In genomic region chr12:54368016-54368708, GRCh38 we compare ENCODE assay signal across 12 cellular contexts. TPM values are rescaled to one million over a fixed set of nuclear protein-coding genes. Genes with fewer than 3 reads are reported as not detected.
A peak's percentile ranks its signal among the peaks of the same experiment; 100 is the strongest.
DNase-seq lines count a peak whose midpoint lies in the region; ATAC-seq, FAIRE-seq and TF ChIP-seq lines count a peak whose summit lies in the region.
"Had no signal": no experiment of that assay in that cellular context is flagged by ENCODE, and none has a peak within 500 bp of the region (broad histone marks: within the 10 kb centered on the region; RNA-seq: fewer than 3 reads in every experiment).

No MANE protein-coding gene starts in this region.

- H3K4me1 ChIP-seq in left ventricle myocardium inferior (peaks cover 48% of the 10 kb centered on the region), keratinocyte (ENCODE audit: control insufficient read depth, extremely low read depth, insufficient read depth, low read length) (peaks cover 13% of the 10 kb centered on the region), uterus (no peaks in the 10 kb centered on the region)

- ATAC-seq in Right ventricle myocardium superior (ENCODE audit: poor library complexity) (no peak), HG03095 (IDR thresholded peaks at IDR 0.05; ENCODE audit: unreplicated experiment) (no peak)

- H3K27me3 ChIP-seq in left ventricle myocardium inferior (ENCODE audit: low read depth) (no peaks in the 10 kb centered on the region), keratinocyte (ENCODE audit: control insufficient read depth, extremely low read depth, insufficient read depth, low read length) (no peaks in the 10 kb centered on the region), uterus (no peaks in the 10 kb centered on the region), MG63 (no peaks in the 10 kb centered on the region)
- H3K27me3 ChIP-seq: cardiac muscle cell had no signal

- no peaks in the 10 kb centered on the region for H4K20me1 ChIP-seq in keratinocyte (ENCODE audit: control insufficient read depth, extremely low read depth, insufficient read depth, low read length)

- peak overlapping the region; percentile 89 for H3K27ac ChIP-seq in left ventricle myocardium inferior (replicated peaks)
- H3K27ac ChIP-seq in keratinocyte (ENCODE audit: control insufficient read depth, insufficient read depth, low read length), result peak overlapping the region; percentile 2
- peak overlapping the region; percentile 65 to 70 for H3K27ac ChIP-seq in uterus
- H3K27ac ChIP-seq: cardiac muscle cell had no signal

- no peak for DNase-seq in left ventricle myocardium inferior
- DNase-seq in Right ventricle myocardium superior, result no peak
- peak; percentile 75 for DNase-seq in OCI-M1 (lab: John Stamatoyannopoulos, UW)
- DNase-seq in keratinocyte (ENCODE audit: low read depth, low spot score), result no peak
- no peak for DNase-seq in uterus
- no peak for DNase-seq in SHP77 treated with DMSO at 0.1 percent for 48 hours (lab: John Stamatoyannopoulos, UW)
- no peak for DNase-seq in MG63

- no peaks in the 10 kb centered on the region for H3K79me2 ChIP-seq in keratinocyte (ENCODE audit: control insufficient read depth, insufficient read depth, low read length)

- no peak overlapping the region for H2AFZ ChIP-seq in keratinocyte (ENCODE audit: control insufficient read depth, low read length)

- FAIRE-seq in keratinocyte (lab: Jason Lieb, UNC), result peak; percentile 5

- peak overlapping the region; percentile 33 for H3K9ac ChIP-seq in keratinocyte (ENCODE audit: control insufficient read depth, extremely low read depth, insufficient read depth, low read length)

- TF ChIP-seq POLR2A in uterus (IDR thresholded peaks at IDR 0.05), result no peak

- dilution Hi-C loops in keratinocyte (cut with MboI; ENCODE audit: extremely low pct_ligation_motif_present, low sequenced_read_pairs), result no loop called here

- H3K4me3 ChIP-seq in left ventricle myocardium inferior (peak overlapping the region; percentile 65), keratinocyte (ENCODE audit: control insufficient read depth in 2 of 3, extremely low read depth in 1 of 3, insufficient read depth in 2 of 3, low read depth in 1 of 3, low read length in 3 of 3) (no peak overlapping the region), uterus (peak overlapping the region; percentile 31 to 37), MG63 (no peak overlapping the region)
- H3K4me3 ChIP-seq: cardiac muscle cell had no signal

- H3K9me3 ChIP-seq in left ventricle myocardium inferior (replicated peaks) (no peaks in the 10 kb centered on the region), keratinocyte (ENCODE audit: control insufficient read depth, low read depth, low read length) (no peaks in the 10 kb centered on the region), uterus (no peaks in the 10 kb centered on the region), MG63 (no peaks in the 10 kb centered on the region)

- no peak for TF ChIP-seq CTCF in left ventricle myocardium inferior (IDR thresholded peaks at IDR 0.05; ENCODE audit: borderline replicate concordance)
- TF ChIP-seq CTCF in keratinocyte (optimal IDR thresholded peaks at IDR 0.05 in 1 of 3, IDR thresholded peaks at IDR 0.05 in 1 of 3, conservative IDR thresholded peaks at IDR 0.05 in 1 of 3; ENCODE audit: extremely low read depth in 1 of 3, insufficient read depth in 2 of 3, low read length in 3 of 3), result no peak
- no peak for TF ChIP-seq CTCF in uterus (IDR thresholded peaks at IDR 0.05)

- H3K9me1 ChIP-seq in keratinocyte (ENCODE audit: control insufficient read depth, extremely low read depth, insufficient read depth, low read length), result no peaks in the 10 kb centered on the region

- no peak overlapping the region for H3K4me2 ChIP-seq in keratinocyte (ENCODE audit: control insufficient read depth, extremely low read depth, insufficient read depth, low read depth, low read length)

- H3K36me3 ChIP-seq in left ventricle myocardium inferior (no peaks in the 10 kb centered on the region), keratinocyte (ENCODE audit: control insufficient read depth in 2 of 2, extremely low read depth in 1 of 2, insufficient read depth in 2 of 2, low read length in 2 of 2) (peaks cover 25% of the 10 kb centered on the region in 2 experiments), uterus (no peaks in the 10 kb centered on the region), MG63 (0 out of 2 replicates have a peak, but pooled peaks cover 2% of the 10 kb centered on the region)
- H3K36me3 ChIP-seq: cardiac muscle cell had no signal

- intact Hi-C loops in left ventricle myocardium inferior (cut with micrococcal nuclease) (loop anchor here (10.0 kb wide), 1 partner anchor 113 kb away; no protein-coding TSS in a partner anchor), Right ventricle myocardium superior (cut with DNase I) (no loop called here), uterus (cut with DNase I; ENCODE audit: low total_unique reads) (loop anchor here (10.0 kb wide), 1 partner anchor 73 kb away; no protein-coding TSS in a partner anchor)

RNA-seq across cellular contexts. Expression of gene GPR84, which starts 3.9 kb away (rescaled TPM):
- total RNA-seq in left ventricle myocardium inferior (not detected), Right ventricle myocardium superior (not detected), uterus (under 1 TPM in 2 of 4 donors, not detected in 2; 0.21 to 0.27 TPM)
- polyA plus RNA-seq in keratinocyte, result 0.08 to 0.17 TPM (median 0.12 TPM) in 3 replicates
- polyA plus RNA-seq in keratinocyte (2011; ENCODE audit: low read depth), result 0.39 TPM
- not detected in 2 replicates for polyA plus RNA-seq in keratinocyte (2011; cell fraction: cytosol; rRNA removed)
- 1.2 and 1.7 TPM in 2 replicates for polyA plus RNA-seq in keratinocyte (2011; cell fraction: nucleus; rRNA removed)
- 0.07 and 0.93 TPM in 2 replicates for polyA plus RNA-seq in keratinocyte (2012; ENCODE audit: low replicate concordance)
- 0.70 TPM in 1 of 3 replicates, not detected in the others for polyA minus RNA-seq in keratinocyte
- not detected for polyA minus RNA-seq in keratinocyte (2011; cell fraction: cytosol; rRNA and poly(A)+ RNA removed)
- polyA minus RNA-seq in keratinocyte (2011; cell fraction: nucleus; rRNA and poly(A)+ RNA removed), result 0.21 and 0.39 TPM in 2 replicates
- not detected in 2 replicates for total RNA-seq in MG63 (2014; rRNA removed; shearing (Covaris generic); ENCODE audit: low replicate concordance)
- total RNA-seq: myocyte, SK-MEL-5, temporal lobe had no signal
- polyA plus RNA-seq: cardiac muscle cell had no signal

RNA-seq across cellular contexts. Expression of gene ZNF385A, which starts 16.4 kb away (rescaled TPM):
- total RNA-seq in left ventricle myocardium inferior (7.1 TPM), Right ventricle myocardium superior (10.7 TPM), uterus (10 to 100 TPM in 1 of 4 donors, 1 to 10 TPM in 1, under 1 TPM in 2; 0.26 to 16.9 (median 3.2) TPM)
- polyA plus RNA-seq in keratinocyte, result 11.4 to 20.1 TPM (median 13.3 TPM) in 3 replicates
- 64.8 TPM for polyA plus RNA-seq in keratinocyte (2011; ENCODE audit: low read depth)
- 18.1 and 42.4 TPM in 2 replicates for polyA plus RNA-seq in keratinocyte (2011; cell fraction: cytosol; rRNA removed)
- 25.2 and 35.8 TPM in 2 replicates for polyA plus RNA-seq in keratinocyte (2011; cell fraction: nucleus; rRNA removed)
- polyA plus RNA-seq in keratinocyte (2012; ENCODE audit: low replicate concordance), result 77.0 and 80.7 TPM in 2 replicates
- polyA minus RNA-seq in keratinocyte, result 16.2 to 88.2 TPM (median 23.5 TPM) in 3 replicates
- 58.1 TPM for polyA minus RNA-seq in keratinocyte (2011; cell fraction: cytosol; rRNA and poly(A)+ RNA removed)
- polyA minus RNA-seq in keratinocyte (2011; cell fraction: nucleus; rRNA and poly(A)+ RNA removed), result 26.4 and 36.5 TPM in 2 replicates
- 0.89 TPM in 1 of 2 replicates, not detected in the other for total RNA-seq in MG63 (2014; rRNA removed; shearing (Covaris generic); ENCODE audit: low replicate concordance)

RNA-seq across cellular contexts. Expression of gene COPZ1, which starts 43.2 kb away (rescaled TPM):
- total RNA-seq in left ventricle myocardium inferior (110 TPM), Right ventricle myocardium superior (116 TPM), uterus (100 to 1,000 TPM in 3 of 4 donors, 10 to 100 TPM in 1; 32.3 to 141 (median 120) TPM)
- 208 to 280 TPM (median 237 TPM) in 3 replicates for polyA plus RNA-seq in keratinocyte
- polyA plus RNA-seq in keratinocyte (2011; ENCODE audit: low read depth), result 136 TPM
- polyA plus RNA-seq in keratinocyte (2011; cell fraction: cytosol; rRNA removed), result 168 and 272 TPM in 2 replicates
- polyA plus RNA-seq in keratinocyte (2011; cell fraction: nucleus; rRNA removed), result 102 and 115 TPM in 2 replicates
- 182 and 216 TPM in 2 replicates for polyA plus RNA-seq in keratinocyte (2012; ENCODE audit: low replicate concordance)
- polyA minus RNA-seq in keratinocyte, result 51.4 to 134 TPM (median 129 TPM) in 3 replicates
- 164 TPM for polyA minus RNA-seq in keratinocyte (2011; cell fraction: cytosol; rRNA and poly(A)+ RNA removed)
- polyA minus RNA-seq in keratinocyte (2011; cell fraction: nucleus; rRNA and poly(A)+ RNA removed), result 44.7 and 81.6 TPM in 2 replicates
- total RNA-seq in MG63 (2014; rRNA removed; shearing (Covaris generic); ENCODE audit: low replicate concordance), result 243 and 381 TPM in 2 replicates

RNA-seq across cellular contexts. Expression of gene ITGA5, which starts 50.9 kb away (rescaled TPM):
- total RNA-seq in left ventricle myocardium inferior (55.3 TPM), Right ventricle myocardium superior (51.6 TPM), uterus (100 to 1,000 TPM in 2 of 4 donors, 10 to 100 TPM in 2; 69.7 to 223 (median 99.4) TPM)
- polyA plus RNA-seq in keratinocyte, result 47.9 to 107 TPM (median 68.0 TPM) in 3 replicates
- polyA plus RNA-seq in keratinocyte (2011; ENCODE audit: low read depth), result 14.5 TPM
- 25.2 and 31.4 TPM in 2 replicates for polyA plus RNA-seq in keratinocyte (2011; cell fraction: cytosol; rRNA removed)
- polyA plus RNA-seq in keratinocyte (2011; cell fraction: nucleus; rRNA removed), result 168 and 190 TPM in 2 replicates
- polyA plus RNA-seq in keratinocyte (2012; ENCODE audit: low replicate concordance), result 38.3 and 109 TPM in 2 replicates
- 127 to 228 TPM (median 141 TPM) in 3 replicates for polyA minus RNA-seq in keratinocyte
- 88.1 TPM for polyA minus RNA-seq in keratinocyte (2011; cell fraction: cytosol; rRNA and poly(A)+ RNA removed)
- 246 and 280 TPM in 2 replicates for polyA minus RNA-seq in keratinocyte (2011; cell fraction: nucleus; rRNA and poly(A)+ RNA removed)
- total RNA-seq in MG63 (2014; rRNA removed; shearing (Covaris generic); ENCODE audit: low replicate concordance), result 74.3 and 91.5 TPM in 2 replicates

Comparison
In these comparisons a context has a peak if more than half of its experiments do, and no peak if none do; other contexts are left out.
1. H3K27ac ChIP-seq: peak in every context shown above with its lines; median percentile 89 in left ventricle myocardium inferior; 68 in uterus; 2 in keratinocyte.
2. H3K4me3 ChIP-seq: peak in left ventricle myocardium inferior (single experiment) and uterus (2 of 2); none in keratinocyte (0 of 3) and MG63 (single experiment).